23 cellular contexts compared by ENCODE assay signal in the genomic region with DNA sequence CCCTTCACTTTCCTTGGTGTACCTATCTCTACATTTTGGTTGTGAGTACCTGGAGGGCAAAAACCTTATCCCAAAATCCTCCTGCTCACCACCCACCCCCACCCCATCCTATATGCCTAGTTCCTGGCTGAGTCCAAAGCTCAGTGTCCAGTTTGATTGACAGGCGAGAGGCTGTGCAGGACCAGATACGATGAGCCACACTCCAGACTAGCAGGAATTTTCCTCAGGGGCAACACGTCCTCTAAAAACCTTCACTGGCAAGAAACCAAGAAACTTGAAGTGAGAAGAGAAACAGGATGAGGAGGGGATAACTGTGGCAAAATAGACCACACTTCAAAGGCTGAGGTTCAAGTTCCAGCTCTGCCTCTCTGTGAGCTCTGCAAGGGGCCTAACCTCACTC. TPM values are rescaled to one million over a fixed set of nuclear protein-coding genes. Genes with fewer than 3 reads are reported as not detected.
A peak's percentile ranks its signal among the peaks of the same experiment; 100 is the strongest.
DNase-seq lines count a peak whose midpoint lies in the region; ATAC-seq, FAIRE-seq and TF ChIP-seq lines count a peak whose summit lies in the region.
"Had no signal": no experiment of that assay in that cellular context is flagged by ENCODE, and none has a peak within 500 bp of the region (broad histone marks: within the 10 kb centered on the region; RNA-seq: fewer than 3 reads in every experiment).

No MANE protein-coding gene starts in this region.

- H3K9me3 Mint-ChIP-seq in CD14-positive monocyte = peaks cover 0 to 2% (median 0%) of the 10 kb centered on the region in 7 donors
- peaks cover 11% of the 10 kb centered on the region for H3K9me3 Mint-ChIP-seq in activated CD4-positive, alpha-beta memory T cell treated with anti-CD3 and anti-CD28 coated beads, Interleukin-2, amount 10 ng/mL, durations not matched to agents 7 days and 5 days

- no peaks in the 10 kb centered on the region for H3K36me3 ChIP-seq in DND-41 (ENCODE audit: insufficient read depth, low read length)
- no peaks in the 10 kb centered on the region for H3K36me3 ChIP-seq in lower lobe of right lung
- H3K36me3 ChIP-seq in pancreas = no peaks in the 10 kb centered on the region
- H3K36me3 ChIP-seq: ascending aorta, left lung, thyroid gland had no signal

- H3K27ac Mint-ChIP-seq in CD14-positive monocyte = peak overlapping the region in 2 of 7 donors; percentile 6 to 34
- H3K27ac Mint-ChIP-seq in activated CD4-positive, alpha-beta memory T cell treated with anti-CD3 and anti-CD28 coated beads, Interleukin-2, amount 10 ng/mL, durations not matched to agents 7 days and 5 days = peak overlapping the region; percentile 59

- H3K4me3 Mint-ChIP-seq in CD14-positive monocyte = peak overlapping the region; percentile 4 to 27
- H3K4me3 Mint-ChIP-seq in activated CD4-positive, alpha-beta memory T cell treated with anti-CD3 and anti-CD28 coated beads, Interleukin-2, amount 10 ng/mL, durations not matched to agents 7 days and 5 days = no peak overlapping the region

- no peak for DNase-seq in CD14-positive monocyte (ENCODE audit: low spot score)
- peak; percentile 9 for DNase-seq in DND-41
- DNase-seq in activated CD4-positive, alpha-beta memory T cell treated with anti-CD3 and anti-CD28 coated beads, Interleukin-2, amount 10 ng/mL, durations not matched to agents 7 days and 5 days = no peak
- no peak for DNase-seq in lower lobe of right lung
- no peak for DNase-seq in posterior cingulate gyrus
- DNase-seq in pancreas = no peak
- DNase-seq in DMS53 treated with DMSO at 0.1 percent for 48 hours (lab: John Stamatoyannopoulos, UW; ENCODE audit: unreplicated experiment) = no peak
- DNase-seq: activated CD4-positive, CD25-positive, alpha-beta regulatory T cell; activated effector memory CD4-positive, alpha-beta T cell treated with anti-CD3 and anti-CD28 coated beads, Interleukin-2, amount 50 U/mL, for 16 hours; GOT3; head of caudate nucleus; left lung; NCI-H1436; NCI-H2171 treated with DMSO at 0.1 percent for 48 hours; NCI-H774; PC-9; retina; thyroid gland had no signal

- 61 to 72% methylated on average over 3 of the region's 3 CpGs for WGBS in pancreas, 2 donors

- no peak for FAIRE-seq in pancreas (lab: Jason Lieb, UNC)
- FAIRE-seq: endometrium, HTR-8/SVneo had no signal

- POLR2A ChIA-PET in activated CD4-positive, alpha-beta memory T cell treated with anti-CD3 and anti-CD28 coated beads, Interleukin-2, amount 10 ng/mL, durations not matched to agents 7 days and 5 days (lab: Charles Lee) = interaction anchor here (1.0 to 3.2 kb wide), 2 partner anchors 26 to 28 kb away, joined by 4 to 11 read pairs; no protein-coding TSS in a partner anchor

- CTCF ChIA-PET in activated CD4-positive, alpha-beta memory T cell treated with anti-CD3 and anti-CD28 coated beads, Interleukin-2, amount 10 ng/mL, durations not matched to agents 7 days and 5 days (lab: Charles Lee) = interaction anchor here (0.8 to 1.0 kb wide), 2 partner anchors 26 to 276 kb away, joined by 3 read pairs; no protein-coding TSS in a partner anchor

- H3K79me2 ChIP-seq in DND-41 (ENCODE audit: insufficient read depth, low read length) = no peaks in the 10 kb centered on the region

- no peak overlapping the region for H3K4me2 ChIP-seq in DND-41 (ENCODE audit: insufficient read depth, low read length)
- H3K4me2 ChIP-seq: PC-9 had no signal

- peaks cover 73% of the 10 kb centered on the region for H3K4me1 Mint-ChIP-seq in CD14-positive monocyte
- peaks cover 43% of the 10 kb centered on the region for H3K4me1 Mint-ChIP-seq in activated CD4-positive, alpha-beta memory T cell treated with anti-CD3 and anti-CD28 coated beads, Interleukin-2, amount 10 ng/mL, durations not matched to agents 7 days and 5 days

- no peaks in the 10 kb centered on the region for H4K20me1 ChIP-seq in DND-41 (ENCODE audit: insufficient read depth, low read length)

- H3K4me1 ChIP-seq in DND-41 (ENCODE audit: insufficient read depth, low read length) (peaks cover 8% of the 10 kb centered on the region), lower lobe of right lung (peaks cover 57% of the 10 kb centered on the region), pancreas (no peaks in the 10 kb centered on the region)
- H3K4me1 ChIP-seq: ascending aorta, thyroid gland had no signal

- H3K4me3 ChIP-seq in DND-41 (ENCODE audit: low read depth in 1 of 2, low read length in 2 of 2) (no peak overlapping the region), lower lobe of right lung (no peak overlapping the region), pancreas (no peak overlapping the region)
- H3K4me3 ChIP-seq: ascending aorta, PC-9, thyroid gland had no signal

- peaks cover 0 to 3% of the 10 kb centered on the region in 2 donors for H3K36me3 Mint-ChIP-seq in CD14-positive monocyte
- peaks cover 18% of the 10 kb centered on the region for H3K36me3 Mint-ChIP-seq in activated CD4-positive, alpha-beta memory T cell treated with anti-CD3 and anti-CD28 coated beads, Interleukin-2, amount 10 ng/mL, durations not matched to agents 7 days and 5 days (ENCODE audit: low read depth)

- peaks cover 0 to 7% (median 4%) of the 10 kb centered on the region in 3 donors for H3K27me3 Mint-ChIP-seq in CD14-positive monocyte (ENCODE audit: low read depth in 3 of 3)
- peaks cover 40% of the 10 kb centered on the region for H3K27me3 Mint-ChIP-seq in activated CD4-positive, alpha-beta memory T cell treated with anti-CD3 and anti-CD28 coated beads, Interleukin-2, amount 10 ng/mL, durations not matched to agents 7 days and 5 days

- H3K27me3 ChIP-seq in DND-41 (ENCODE audit: insufficient read depth, low read length, poor library complexity) = no peaks in the 10 kb centered on the region
- H3K27me3 ChIP-seq in lower lobe of right lung (ENCODE audit: low read depth) = no peaks in the 10 kb centered on the region
- no peaks in the 10 kb centered on the region for H3K27me3 ChIP-seq in pancreas
- H3K27me3 ChIP-seq: ascending aorta, left lung, thyroid gland had no signal

- no peak overlapping the region for H2AFZ ChIP-seq in DND-41 (ENCODE audit: low read depth, low read length)
- H2AFZ ChIP-seq: PC-9 had no signal

- peak; percentile 44; the same call in 2 of the 3 replicates for ATAC-seq in DND-41 (ENCODE audit: insufficient read depth, low read depth)
- no peak for ATAC-seq in lower lobe of right lung
- ATAC-seq in pancreas = no peak
- ATAC-seq in HG02642 (IDR thresholded peaks at IDR 0.05; ENCODE audit: poor library complexity, unreplicated experiment) = no peak

- no peaks in the 10 kb centered on the region for H3K9me3 ChIP-seq in DND-41 (ENCODE audit: insufficient read depth, low read length, severe bottlenecking)
- H3K9me3 ChIP-seq in lower lobe of right lung = no peaks in the 10 kb centered on the region
- H3K9me3 ChIP-seq in pancreas = no peaks in the 10 kb centered on the region
- H3K9me3 ChIP-seq: ascending aorta, left lung, thyroid gland had no signal

- intact Hi-C loops in CD14-positive monocyte (cut with micrococcal nuclease) (no loop called here), lower lobe of right lung (cut with DNase I) (no loop called here), posterior cingulate gyrus (cut with DNase I) (no loop called here), pancreas (cut with DNase I) (no loop called here)

- TF ChIP-seq CTCF in CD14-positive monocyte (IDR thresholded peaks at IDR 0.05) (no peak), DND-41 (IDR thresholded peaks at IDR 0.05; ENCODE audit: borderline replicate concordance, extremely low read depth, low read length, poor library complexity, severe bottlenecking) (no peak), lower lobe of right lung (IDR thresholded peaks at IDR 0.05) (no peak), pancreas (IDR thresholded peaks at IDR 0.05) (no peak)

- H3K9ac ChIP-seq in DND-41 (ENCODE audit: low read depth, low read length) = no peak overlapping the region

- H3K27ac ChIP-seq in DND-41 (ENCODE audit: low read length) (no peak overlapping the region), lower lobe of right lung (peak overlapping the region; percentile 7), pancreas (no peak overlapping the region)
- H3K27ac ChIP-seq: ascending aorta, PC-9, thyroid gland had no signal

RNA-seq across cellular contexts. Expression of a gene that starts 1.1 kb away (rescaled TPM):
- 1 to 10 TPM; 2.6 to 5.7 TPM for polyA plus RNA-seq in CD14-positive monocyte
- total RNA-seq in activated CD4-positive, alpha-beta memory T cell treated with anti-CD3 and anti-CD28 coated beads, Interleukin-2, amount 10 ng/mL, durations not matched to agents 7 days and 5 days = under 1 TPM; 0.10 to 0.15 TPM
- total RNA-seq in lower lobe of right lung = 51.2 TPM
- 1 to 10 TPM in 3 of 6 donors, under 1 TPM in 2, not detected in 1; 0.38 to 8.8 (median 1.7) TPM for total RNA-seq in pancreas
- under 1 TPM; 0.45 to 0.46 TPM for polyA plus RNA-seq in pancreas
- total RNA-seq: PC-9 had no signal

RNA-seq across cellular contexts. Expression of a gene that starts 23.4 kb away (rescaled TPM):
- polyA plus RNA-seq in CD14-positive monocyte (under 1 TPM; 0.15 to 0.17 TPM), pancreas (under 1 TPM in 1 of 2 donors, not detected in 1; 0.19 TPM)
- not detected for total RNA-seq in activated CD4-positive, alpha-beta memory T cell treated with anti-CD3 and anti-CD28 coated beads, Interleukin-2, amount 10 ng/mL, durations not matched to agents 7 days and 5 days
- total RNA-seq in lower lobe of right lung (2.3 TPM), pancreas (under 1 TPM in 4 of 6 donors, not detected in 2; 0.29 to 0.67 (median 0.34) TPM)
- total RNA-seq: ascending aorta, Daoy, PC-9 had no signal

RNA-seq across cellular contexts. Expression of a gene that starts 36.9 kb away (rescaled TPM):
- not detected for polyA plus RNA-seq in CD14-positive monocyte
- total RNA-seq in activated CD4-positive, alpha-beta memory T cell treated with anti-CD3 and anti-CD28 coated beads, Interleukin-2, amount 10 ng/mL, durations not matched to agents 7 days and 5 days = not detected
- 0.35 TPM for total RNA-seq in lower lobe of right lung
- not detected for total RNA-seq in pancreas
- under 1 TPM; 0.16 to 0.27 TPM for polyA plus RNA-seq in pancreas
- total RNA-seq: ascending aorta, Daoy, left lung, PC-9 had no signal

RNA-seq across cellular contexts. Expression of a gene that starts 44.8 kb away (rescaled TPM):
- polyA plus RNA-seq in CD14-positive monocyte (100 to 1,000 TPM in 1 of 2 donors, 10 to 100 TPM in 1; 97.8 to 136 TPM), pancreas (10 to 100 TPM; 53.6 to 77.9 TPM)
- total RNA-seq in activated CD4-positive, alpha-beta memory T cell treated with anti-CD3 and anti-CD28 coated beads, Interleukin-2, amount 10 ng/mL, durations not matched to agents 7 days and 5 days = 10 to 100 TPM; 22.7 to 24.6 TPM
- total RNA-seq in lower lobe of right lung (55.5 TPM), pancreas (10 to 100 TPM; 13.9 to 38.4 (median 20.2) TPM)
